In genomic region chr10:25082276-25083204, GRCh38 we compare ENCODE assay signal across 1 cellular context.
A peak's percentile ranks its signal among the peaks of the same experiment; 100 is the strongest.
TF ChIP-seq lines count a peak whose summit lies in the region.

No MANE protein-coding gene starts in this region.

TF ChIP-seq in HepG2, 621 proteins besides CTCF, POLR2A, EP300 and RAD21 (continued from another document):
- TF ChIP-seq NR0B2 (CRISPR knock-in tag; IDR thresholded peaks at IDR 0.05) (no peak), PHF8 (CRISPR knock-in tag; IDR thresholded peaks at IDR 0.05) (no peak), RARA (CRISPR knock-in tag; IDR thresholded peaks at IDR 0.05) (no peak), PRDM10 (CRISPR knock-in tag; IDR thresholded peaks at IDR 0.05; ENCODE audit: low read depth) (0 out of 2 replicates have a peak, but pooled peaks have one; percentile 29), MBNL3 (CRISPR knock-in tag; conservative IDR thresholded peaks at IDR 0.05) (no peak), NR2F2 (IDR thresholded peaks at IDR 0.05; ENCODE audit: borderline replicate concordance, low read depth) (no peak), ZNF574 (CRISPR knock-in tag; IDR thresholded peaks at IDR 0.05) (no peak), PBX2 (CRISPR knock-in tag; IDR thresholded peaks at IDR 0.05) (no peak), MAZ (IDR thresholded peaks at IDR 0.05; ENCODE audit: borderline replicate concordance, low read depth, low read length) (no peak), MAZ (CRISPR knock-in tag; IDR thresholded peaks at IDR 0.05; ENCODE audit: low read depth) (no peak), ZFYVE20 (CRISPR knock-in tag; IDR thresholded peaks at IDR 0.05; ENCODE audit: borderline replicate concordance, low read depth) (no peak), EHMT2 (IDR thresholded peaks at IDR 0.05; ENCODE audit: borderline replicate concordance, low read depth, low read length) (no peak), ZNF136 (CRISPR knock-in tag; IDR thresholded peaks at IDR 0.05; ENCODE audit: low read depth) (no peak), NKX3-1 (CRISPR knock-in tag; IDR thresholded peaks at IDR 0.05) (0 out of 2 replicates have a peak, but pooled peaks have one; percentile 52), LCORL (IDR thresholded peaks at IDR 0.05) (no peak), LCORL (CRISPR knock-in tag; IDR thresholded peaks at IDR 0.05) (peak; percentile 39; the same call in 1 of the 2 replicates), MXD3 (CRISPR knock-in tag; IDR thresholded peaks at IDR 0.05) (no peak), CEBPG (CRISPR knock-in tag; IDR thresholded peaks at IDR 0.05) (no peak), ZBTB44 (CRISPR knock-in tag; IDR thresholded peaks at IDR 0.05) (no peak), ZNF367 (CRISPR knock-in tag; IDR thresholded peaks at IDR 0.05; ENCODE audit: borderline replicate concordance) (no peak), SOX13 (IDR thresholded peaks at IDR 0.05) (no peak), SOX13 (CRISPR knock-in tag; conservative IDR thresholded peaks at IDR 0.05 in 1 of 2, IDR thresholded peaks at IDR 0.05 in 1 of 2) (peak in 1 of 2 experiments; percentile 63; a peak in 2 of 4 replicates)
